ENCODE assay signal across 8 cellular contexts in genomic region chr3:99505646-99506269, GRCh38.
DNase-seq lines count a peak whose midpoint lies in the region; ATAC-seq and TF ChIP-seq lines count a peak whose summit lies in the region.

No MANE protein-coding gene starts in this region.

- in situ Hi-C loops in gastrocnemius medialis (cut with MboI; ENCODE audit: low sequenced_read_pairs in 4 of 4), result no loop called here

- TF ChIP-seq POLR2A in gastrocnemius medialis (IDR thresholded peaks at IDR 0.05), result no peak

- H3K4me3 ChIP-seq in GM12864 (ENCODE audit: low read depth, low read length) (no peak overlapping the region), gastrocnemius medialis (no peak overlapping the region)

- ATAC-seq in GM21390 (IDR thresholded peaks at IDR 0.05; ENCODE audit: unreplicated experiment) (peak; percentile 98), HG03520 (IDR thresholded peaks at IDR 0.05; ENCODE audit: unreplicated experiment) (peak; percentile 100), gastrocnemius medialis (peak; percentile 84 to 89)

- no peaks in the 10 kb centered on the region for H3K36me3 ChIP-seq in gastrocnemius medialis

- H3K9me3 ChIP-seq in gastrocnemius medialis, result no peaks in the 10 kb centered on the region

- H3K4me1 ChIP-seq in gastrocnemius medialis, result peaks cover 0 to 4% of the 10 kb centered on the region in 2 donors

- DNase-seq in GM12864 (ENCODE audit: low read depth) (peak; percentile 79), astrocyte of the hippocampus (ENCODE audit: low read depth, low spot score) (peak; percentile 69), gastrocnemius medialis (peak; percentile 15 to 56), superior temporal gyrus (ENCODE audit: extremely low spot score) (no peak), NCI-H1417 (lab: John Stamatoyannopoulos, UW) (no peak), NCI-H2227 (lab: John Stamatoyannopoulos, UW; ENCODE audit: unreplicated experiment) (no peak)

- H3K27ac ChIP-seq in gastrocnemius medialis, result no peak overlapping the region

- H3K27me3 ChIP-seq in gastrocnemius medialis, result no peaks in the 10 kb centered on the region

- intact Hi-C loops in gastrocnemius medialis (cut with DNase I; ENCODE audit: low total_unique reads), result no loop called here

- TF ChIP-seq CTCF in GM12864 (IDR thresholded peaks at IDR 0.05; ENCODE audit: low read depth, low read length, missing control alignments) (no peak), gastrocnemius medialis (IDR thresholded peaks at IDR 0.05 in 4 of 5, conservative IDR thresholded peaks at IDR 0.05 in 1 of 5) (no peak)

Comparison
In these comparisons a context has a peak if more than half of its experiments do, and no peak if none do; other contexts are left out.
1. DNase-seq: peak in GM12864 (single experiment), astrocyte of the hippocampus (single experiment) and gastrocnemius medialis (2 of 2); none in superior temporal gyrus (single experiment), NCI-H1417 (0 of 3) and NCI-H2227 (single experiment).
2. Peak in every context shown above with its lines, with median percentiles within 50 percentile points of each other: ATAC-seq.